22 cellular contexts compared by ENCODE assay signal in the genomic region with DNA sequence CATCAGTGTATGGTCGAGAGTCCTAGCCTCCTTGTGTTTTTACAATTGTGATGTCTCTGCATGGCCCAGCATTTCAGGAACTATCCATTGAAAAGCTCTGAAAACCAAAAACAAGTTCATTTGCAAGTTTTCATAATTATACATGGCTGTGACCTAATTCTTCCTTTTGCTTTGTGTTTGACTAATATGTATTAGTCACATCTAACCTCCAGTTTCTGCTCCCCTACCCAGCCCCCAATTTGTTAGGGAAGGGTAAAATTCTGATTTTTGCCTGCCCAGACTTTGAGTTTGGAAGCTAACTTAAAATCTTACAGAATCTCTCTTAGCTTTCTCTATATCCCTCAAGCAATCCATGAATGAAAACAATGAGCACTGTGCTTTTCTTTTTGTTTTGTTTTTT.
A peak's percentile ranks its signal among the peaks of the same experiment; 100 is the strongest.
DNase-seq lines count a peak whose midpoint lies in the region; ATAC-seq and TF ChIP-seq lines count a peak whose summit lies in the region.
"Had no signal": no experiment of that assay in that cellular context is flagged by ENCODE, and none has a peak within 500 bp of the region (broad histone marks: within the 10 kb centered on the region; RNA-seq: fewer than 3 reads in every experiment).

No MANE protein-coding gene starts in this region.

- no peaks in the 10 kb centered on the region for H3K36me3 Mint-ChIP-seq in endothelial cell (ENCODE audit: low read depth, unreplicated experiment)

- H2AK5ac ChIP-seq in mesendoderm (ENCODE audit: low read length) = no peak overlapping the region

- dilution Hi-C loops in mammary epithelial cell (cut with HindIII; ENCODE audit: low sequenced_read_pairs) = no loop called here

- CTCF ChIA-PET in mammary epithelial cell (lab: Charles Lee; ENCODE audit: low non-redundant PET) = no interaction called here

- ATAC-seq in GM21619 (IDR thresholded peaks at IDR 0.05; ENCODE audit: unreplicated experiment) = peak; percentile 50
- ATAC-seq in HG03280 (IDR thresholded peaks at IDR 0.05; ENCODE audit: unreplicated experiment) = peak; percentile 54
- ATAC-seq: activated naive CD8-positive, alpha-beta T cell treated with anti-CD3 and anti-CD28 coated beads, Interleukin-2, amount 50 U/mL, for 24 hours; heart left ventricle; left lung; SK-N-SH treated with all-trans-retinoic acid at 6 μM for 48 hours had no signal

- no peak for TF ChIP-seq POLR2A in breast epithelium (IDR thresholded peaks at IDR 0.05)

- no peaks in the 10 kb centered on the region for H3K27me3 Mint-ChIP-seq in endothelial cell (ENCODE audit: unreplicated experiment)
- H3K27me3 Mint-ChIP-seq: activated naive CD8-positive, alpha-beta T cell treated with anti-CD3 and anti-CD28 coated beads, Interleukin-2, amount 50 U/mL, for 24 hours had no signal

- H3K36me3 ChIP-seq in mammary epithelial cell (ENCODE audit: insufficient read depth, low read length) (no peaks in the 10 kb centered on the region), breast epithelium (no peaks in the 10 kb centered on the region), mesendoderm (ENCODE audit: control insufficient read depth, insufficient read depth, low read length) (no peaks in the 10 kb centered on the region)
- H3K36me3 ChIP-seq: brain microvascular endothelial cell, heart left ventricle, left lung, MG63 had no signal

- H3K4me1 ChIP-seq in mammary epithelial cell (ENCODE audit: insufficient read depth, low read length) = no peaks in the 10 kb centered on the region
- no peaks in the 10 kb centered on the region for H3K4me1 ChIP-seq in breast epithelium
- no peaks in the 10 kb centered on the region for H3K4me1 ChIP-seq in mesendoderm (ENCODE audit: control insufficient read depth, low read depth, low read length)
- H3K4me1 ChIP-seq: heart left ventricle, left lung had no signal

- no peak overlapping the region for H3K4me3 ChIP-seq in mammary epithelial cell (replicated peaks in 1 of 3; ENCODE audit: insufficient read depth in 1 of 3, low read depth in 2 of 3, low read length in 3 of 3)
- no peak overlapping the region for H3K4me3 ChIP-seq in breast epithelium
- H3K4me3 ChIP-seq in mesendoderm (ENCODE audit: low read length) = no peak overlapping the region
- H3K4me3 ChIP-seq: coronary artery, heart left ventricle, left lung, MG63 had no signal

- H3K4ac ChIP-seq in mesendoderm (ENCODE audit: low read depth, low read length) = no peak overlapping the region

- intact Hi-C loops in mammary epithelial cell (cut with micrococcal nuclease) (no loop called here), breast epithelium (cut with DNase I; ENCODE audit: low total_unique reads) (no loop called here)

- H3K79me2 ChIP-seq in mammary epithelial cell (ENCODE audit: insufficient read depth, low read length) (no peaks in the 10 kb centered on the region), mesendoderm (ENCODE audit: control insufficient read depth, insufficient read depth, low read length) (no peaks in the 10 kb centered on the region)

- H2BK120ac ChIP-seq in mesendoderm (ENCODE audit: low read depth, low read length) = no peak overlapping the region

- no peak overlapping the region for H2BK5ac ChIP-seq in mesendoderm (ENCODE audit: low read length)

- no TSS peak for BruUV-seq in mammary epithelial cell (replicated peaks; lab: Mats Ljungman, UMichigan)

- H3K27me3 ChIP-seq in mammary epithelial cell (ENCODE audit: insufficient read depth, low read length) (no peaks in the 10 kb centered on the region), breast epithelium (no peaks in the 10 kb centered on the region), mesendoderm (ENCODE audit: insufficient read depth, low read length, poor library complexity) (no peaks in the 10 kb centered on the region)
- H3K27me3 ChIP-seq: brain microvascular endothelial cell, heart left ventricle, left lung, MG63 had no signal

- no peak overlapping the region for H3K27ac ChIP-seq in mammary epithelial cell (ENCODE audit: insufficient read depth, low read depth, low read length)
- no peak overlapping the region for H3K27ac ChIP-seq in breast epithelium
- H3K27ac ChIP-seq in mesendoderm (ENCODE audit: low read depth, low read length) = no peak overlapping the region
- H3K27ac ChIP-seq: 22Rv1, brain microvascular endothelial cell, coronary artery, heart left ventricle, left lung had no signal

- in situ Hi-C loops in mammary epithelial cell (cut with MboI; ENCODE audit: low sequenced_read_pairs in 2 of 2) = no loop called here

- no peak overlapping the region for H3K27ac Mint-ChIP-seq in endothelial cell (ENCODE audit: unreplicated experiment)
- H3K27ac Mint-ChIP-seq: activated naive CD8-positive, alpha-beta T cell treated with anti-CD3 and anti-CD28 coated beads, Interleukin-2, amount 50 U/mL, for 24 hours had no signal

- no peaks in the 10 kb centered on the region for H3K79me1 ChIP-seq in mesendoderm (ENCODE audit: low read length)

- H2AFZ ChIP-seq in mammary epithelial cell (ENCODE audit: low read depth, low read length) = no peak overlapping the region

- no peak overlapping the region for H3K4me3 Mint-ChIP-seq in endothelial cell (ENCODE audit: unreplicated experiment)
- H3K4me3 Mint-ChIP-seq: activated naive CD8-positive, alpha-beta T cell treated with anti-CD3 and anti-CD28 coated beads, Interleukin-2, amount 50 U/mL, for 24 hours; neural crest cell had no signal

- no peak overlapping the region for H4K8ac ChIP-seq in mesendoderm (ENCODE audit: low read depth, low read length)

- peak overlapping the region; percentile 34 for H3K56ac ChIP-seq in mesendoderm (ENCODE audit: low read length)

- H3K9ac ChIP-seq in mammary epithelial cell (ENCODE audit: insufficient read depth, low read length) (no peak overlapping the region), mesendoderm (ENCODE audit: low read length) (no peak overlapping the region)

- no peak overlapping the region for H2BK15ac ChIP-seq in mesendoderm (replicated peaks; ENCODE audit: low read depth)

- H4K20me1 ChIP-seq in mammary epithelial cell (ENCODE audit: insufficient read depth, low read length) = no peaks in the 10 kb centered on the region

- H3K18ac ChIP-seq in mesendoderm (ENCODE audit: low read length) = no peak overlapping the region

- H3K4me2 ChIP-seq in mammary epithelial cell (ENCODE audit: insufficient read depth, low read depth, low read length) = no peak overlapping the region
- H3K4me2 ChIP-seq in mesendoderm (ENCODE audit: low read length) = no peak overlapping the region

- H3K4me1 Mint-ChIP-seq in endothelial cell (ENCODE audit: unreplicated experiment) = peaks cover 2% of the 10 kb centered on the region
- H3K4me1 Mint-ChIP-seq: activated naive CD8-positive, alpha-beta T cell treated with anti-CD3 and anti-CD28 coated beads, Interleukin-2, amount 50 U/mL, for 24 hours; neural crest cell had no signal

- H3K9me3 Mint-ChIP-seq in endothelial cell (ENCODE audit: unreplicated experiment) = no peaks in the 10 kb centered on the region
- H3K9me3 Mint-ChIP-seq: activated naive CD8-positive, alpha-beta T cell treated with anti-CD3 and anti-CD28 coated beads, Interleukin-2, amount 50 U/mL, for 24 hours had no signal

- no peak overlapping the region for H4K5ac ChIP-seq in mesendoderm (ENCODE audit: low read length)

- DNase-seq in mammary epithelial cell = peak; percentile 28
- no peak for DNase-seq in breast epithelium (ENCODE audit: low spot score in 2 of 2)
- no peak for DNase-seq in mesendoderm
- no peak for DNase-seq in activated T-cell treated with anti-CD3 and anti-CD28 coated beads, Interleukin-2, amount 50 U/mL, for 48 hours
- no peak for DNase-seq in endothelial cell (ENCODE audit: low spot score)
- no peak for DNase-seq in T-helper 2 cell
- DNase-seq: activated CD4-positive, alpha-beta T cell treated with anti-CD3 and anti-CD28 coated beads for 4 hours; activated naive CD8-positive, alpha-beta T cell treated with anti-CD3 and anti-CD28 coated beads, Interleukin-2, amount 50 U/mL, for 24 hours; AML-193; brain microvascular endothelial cell; heart left ventricle; left lung; MG63; NCI-H146; NCI-H2171; NCI-H526 had no signal

- H3K9me3 ChIP-seq in mammary epithelial cell (replicated peaks; ENCODE audit: insufficient read depth, low read length) (no peaks in the 10 kb centered on the region), breast epithelium (no peaks in the 10 kb centered on the region)
- H3K9me3 ChIP-seq: heart left ventricle, left lung, MG63 had no signal

- TF ChIP-seq CTCF in mammary epithelial cell (conservative IDR thresholded peaks at IDR 0.05 in 1 of 2, IDR thresholded peaks at IDR 0.05 in 1 of 2; ENCODE audit: extremely low read depth in 1 of 2, insufficient read depth in 1 of 2, low read depth in 1 of 2, low read length in 2 of 2) (no peak), breast epithelium (IDR thresholded peaks at IDR 0.05) (no peak), endothelial cell (IDR thresholded peaks at IDR 0.05; ENCODE audit: unreplicated experiment) (no peak)

- no peak overlapping the region for H3K23ac ChIP-seq in mesendoderm (ENCODE audit: low read length)

- 83% methylated on average over 1 of the region's 1 CpG for WGBS in mammary epithelial cell (ENCODE audit: low coverage, missing lambda C conversion rate)
- no CpG with 5 or more reads among the region's 1 CpG for WGBS in mesendoderm (ENCODE audit: extremely low coverage, insufficient coverage, low lambda C conversion rate)
